Comparison of ENCODE assay signal across 16 cellular contexts in the genomic region with DNA sequence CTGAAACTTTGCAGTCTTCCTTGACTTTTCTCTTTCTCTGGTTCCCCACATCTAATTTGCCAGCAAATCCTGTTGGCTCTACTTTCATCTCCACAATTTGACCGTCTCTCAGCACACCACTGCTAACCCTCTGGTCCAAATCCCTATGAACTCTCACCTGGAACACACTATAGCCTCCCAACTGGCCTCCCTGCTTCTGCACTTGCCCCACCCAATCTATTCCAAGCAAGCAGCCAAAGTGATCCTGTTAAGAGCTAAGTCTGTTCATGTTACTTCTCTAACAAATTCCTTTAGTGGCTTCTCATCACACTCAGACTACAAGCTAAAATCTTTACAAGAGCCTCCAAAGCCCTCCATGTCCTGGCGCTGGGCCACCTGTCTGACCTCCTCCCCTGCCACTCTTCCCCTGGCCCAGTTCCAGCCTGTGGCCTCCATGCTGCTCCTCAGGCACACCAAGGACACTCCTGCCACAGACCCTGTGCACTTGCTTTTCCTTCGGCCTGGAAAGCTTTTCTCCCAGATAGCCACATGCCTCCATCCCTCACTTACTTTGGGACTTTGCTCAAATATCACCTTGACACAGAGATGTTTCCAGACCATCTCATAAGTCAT.
"Had no signal": no experiment of that assay in that cellular context is flagged by ENCODE, and none has a peak within 500 bp of the region (broad histone marks: within the 10 kb centered on the region; RNA-seq: fewer than 3 reads in every experiment).

No MANE protein-coding gene starts in this region.

- H3K36me3 Mint-ChIP-seq: naive B cell; stimulated activated effector memory CD8-positive, alpha-beta T cell treated with anti-CD3 and anti-CD28 coated beads, Interleukin-12 subunit alpha, Interleukin-12 subunit beta, amount 100 ng/mL, for 72 hours had no signal

- DNase-seq: activated CD4-positive, alpha-beta T cell treated with anti-CD3 and anti-CD28 coated beads for 1 hour; activated gamma-delta T cell; amniotic stem cell; endodermal cell; hypothalamus; islet precursor cell; naive B cell; stimulated activated CD4-positive, alpha-beta T cell treated with anti-CD3 and anti-CD28 coated beads, Interleukin-4, amount 100 ng/mL, for 24 hours; T-helper 2 cell; WERI-Rb-1 had no signal

- H3K36me3 ChIP-seq: cardiac muscle cell, pancreas, thoracic aorta, WERI-Rb-1 had no signal

- H3K27me3 Mint-ChIP-seq: activated naive CD4-positive, alpha-beta T cell treated with anti-CD3 and anti-CD28 coated beads, Interleukin-2, amount 50 U/mL, for 24 hours; naive B cell had no signal

- H3K4me3 ChIP-seq: cardiac muscle cell, pancreas, thoracic aorta had no signal

- H3K27ac Mint-ChIP-seq: activated naive CD4-positive, alpha-beta T cell treated with anti-CD3 and anti-CD28 coated beads, Interleukin-2, amount 50 U/mL, for 24 hours; endodermal cell; stimulated activated effector memory CD8-positive, alpha-beta T cell treated with anti-CD3 and anti-CD28 coated beads, Interleukin-12 subunit alpha, Interleukin-12 subunit beta, amount 100 ng/mL, for 72 hours had no signal

- H3K27ac ChIP-seq: cardiac muscle cell, pancreas, thoracic aorta, WERI-Rb-1 had no signal

- H3K4me1 Mint-ChIP-seq: activated naive CD4-positive, alpha-beta T cell treated with anti-CD3 and anti-CD28 coated beads, Interleukin-2, amount 50 U/mL, for 24 hours; endodermal cell; stimulated activated effector memory CD8-positive, alpha-beta T cell treated with anti-CD3 and anti-CD28 coated beads, Interleukin-12 subunit alpha, Interleukin-12 subunit beta, amount 100 ng/mL, for 72 hours had no signal

- H3K4me3 Mint-ChIP-seq: activated naive CD4-positive, alpha-beta T cell treated with anti-CD3 and anti-CD28 coated beads, Interleukin-2, amount 50 U/mL, for 24 hours; endodermal cell; naive B cell; stimulated activated effector memory CD8-positive, alpha-beta T cell treated with anti-CD3 and anti-CD28 coated beads, Interleukin-12 subunit alpha, Interleukin-12 subunit beta, amount 100 ng/mL, for 72 hours had no signal

- H3K27me3 ChIP-seq: cardiac muscle cell, pancreas had no signal

- H3K9me3 ChIP-seq: pancreas, thoracic aorta had no signal

- ATAC-seq: pancreas; sciatic nerve; stimulated activated effector memory CD8-positive, alpha-beta T cell treated with anti-CD3 and anti-CD28 coated beads, Interleukin-12 subunit alpha, Interleukin-12 subunit beta, amount 100 ng/mL, for 72 hours had no signal

- H3K4me1 ChIP-seq: pancreas had no signal
